Comparison of ENCODE assay signal across 10 cellular contexts in the genomic region with DNA sequence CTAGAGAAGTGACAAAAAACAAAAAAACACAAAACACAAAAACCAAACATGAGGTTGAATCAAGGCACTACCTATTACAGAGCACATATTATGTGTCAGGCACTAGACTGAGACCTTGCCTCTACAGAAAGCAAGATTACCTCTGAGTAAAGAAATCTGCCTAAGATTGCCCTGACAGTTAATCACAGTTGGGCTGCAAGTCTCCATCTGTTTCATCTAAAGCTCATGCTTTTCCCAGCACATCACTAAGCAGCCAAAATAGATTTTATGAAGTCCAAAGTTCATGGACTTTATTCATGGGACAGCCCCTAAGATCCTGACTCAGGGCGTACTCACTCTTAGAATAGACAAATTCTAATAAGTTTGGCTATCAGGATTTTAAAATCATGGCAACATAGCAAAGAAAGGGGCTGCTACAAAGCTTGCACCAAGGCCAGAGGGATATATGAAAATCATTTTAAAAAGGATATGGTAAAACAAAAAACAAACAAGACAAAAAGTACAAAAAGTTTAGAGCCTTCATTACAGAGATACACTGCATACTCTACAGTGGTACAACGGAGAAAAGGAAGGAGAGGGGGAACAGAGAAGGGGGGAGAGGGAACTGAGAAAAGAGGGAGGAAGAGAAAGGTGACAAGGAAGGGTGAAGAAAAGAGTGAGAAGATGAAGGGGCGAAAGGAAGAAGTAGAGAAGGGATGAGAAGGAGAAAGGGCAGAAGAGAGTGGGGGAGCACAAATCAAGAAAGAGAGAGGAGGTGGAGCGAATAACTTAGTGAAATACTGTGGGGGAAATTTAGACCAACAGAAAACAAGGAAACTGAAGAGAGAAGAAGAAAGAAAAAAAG. TPM values are rescaled to one million over a fixed set of nuclear protein-coding genes. Genes with fewer than 3 reads are reported as not detected.
DNase-seq lines count a peak whose midpoint lies in the region; ATAC-seq and TF ChIP-seq lines count a peak whose summit lies in the region.
"Had no signal": no experiment of that assay in that cellular context is flagged by ENCODE, and none has a peak within 500 bp of the region (broad histone marks: within the 10 kb centered on the region; RNA-seq: fewer than 3 reads in every experiment).

No MANE protein-coding gene starts in this region.

- peaks cover 29% of the 10 kb centered on the region for H3K36me3 ChIP-seq in ACC112 (ENCODE audit: insufficient read depth, low read length)
- H3K36me3 ChIP-seq in muscle layer of colon (ENCODE audit: insufficient read depth, low read length), result peaks cover 7% of the 10 kb centered on the region
- peaks cover 0 to 39% (median 0%) of the 10 kb centered on the region in 3 donors for H3K36me3 ChIP-seq in tibial nerve

- no peak overlapping the region for H2AFZ ChIP-seq in ACC112 (ENCODE audit: low read length, unreplicated experiment)

- H3K4me1 Mint-ChIP-seq in MCF 10A (ENCODE audit: insufficient read depth, unreplicated experiment), result peaks cover 13% of the 10 kb centered on the region

- H3K9me3 ChIP-seq in muscle layer of colon (ENCODE audit: low read length) (no peaks in the 10 kb centered on the region), tibial nerve (peaks cover 0 to 13% (median 0%) of the 10 kb centered on the region in 4 donors)

- POLR2A ChIA-PET in MCF 10A (lab: Yijun Ruan, JAX), result interaction anchor here (0.6 to 1.4 kb wide), 3 partner anchors 10 to 15 kb away, joined by 3 to 5 read pairs (median 3); no protein-coding TSS in a partner anchor

- H3K36me3 Mint-ChIP-seq in MCF 10A (ENCODE audit: insufficient read depth, unreplicated experiment), result peaks cover 11% of the 10 kb centered on the region

- H3K4me3 ChIP-seq in ACC112 (ENCODE audit: low read depth, low read length), result no peak overlapping the region
- no peak overlapping the region for H3K4me3 ChIP-seq in muscle layer of colon (ENCODE audit: low read depth in 1 of 2, low read length in 2 of 2)
- no peak overlapping the region for H3K4me3 ChIP-seq in tibial nerve

- no peak for TF ChIP-seq POLR2A in tibial nerve (IDR thresholded peaks at IDR 0.05)

- peak overlapping the region; percentile 10 for H3K27ac Mint-ChIP-seq in MCF 10A (ENCODE audit: low read depth, unreplicated experiment)

- H3K9me3 Mint-ChIP-seq in MCF 10A (ENCODE audit: unreplicated experiment), result peaks cover 8% of the 10 kb centered on the region

- no TSS peak for BruUV-seq in MCF 10A (replicated peaks; lab: Mats Ljungman, UMichigan)

- no peaks in the 10 kb centered on the region for H3K27me3 Mint-ChIP-seq in MCF 10A (ENCODE audit: insufficient read depth, unreplicated experiment)

- TF ChIP-seq CTCF in MCF 10A (IDR thresholded peaks at IDR 0.05; ENCODE audit: unreplicated experiment), result no peak
- TF ChIP-seq CTCF in tibial nerve (IDR thresholded peaks at IDR 0.05), result no peak

- TF ChIP-seq EP300 in tibial nerve (IDR thresholded peaks at IDR 0.05), result no peak

- H3K4me1 ChIP-seq in ACC112 (ENCODE audit: control insufficient read depth, insufficient read depth, low read length, unreplicated experiment) (peaks cover 38% of the 10 kb centered on the region), muscle layer of colon (ENCODE audit: insufficient read depth, low read length) (peaks cover 26% of the 10 kb centered on the region), tibial nerve (peaks cover 0 to 21% (median 6%) of the 10 kb centered on the region in 4 donors)

- H3K27me3 ChIP-seq in ACC112 (ENCODE audit: insufficient read depth, low read length) (no peaks in the 10 kb centered on the region), muscle layer of colon (ENCODE audit: control insufficient read depth in 1 of 2, insufficient read depth in 2 of 2, low read length in 2 of 2) (no peaks in the 10 kb centered on the region), tibial nerve (no peaks in the 10 kb centered on the region)

- intact Hi-C loops in MCF 10A (cut with micrococcal nuclease), result no loop called here

- DNase-seq in HT1080 (ENCODE audit: low read depth) (peak; percentile 10), MCF 10A (ENCODE audit: unreplicated experiment) (peak; percentile 17), tibial nerve (ENCODE audit: low spot score in 2 of 2) (no peak), ureter (ENCODE audit: low spot score) (no peak), NCI-H1092 treated with DMSO at 0.1 percent for 48 hours (lab: John Stamatoyannopoulos, UW) (no peak)
- DNase-seq: NK-92 treated with Interleukin-12 subunit alpha and Interleukin-12 subunit beta, amount 100 ng/mL, for 24 hours; posterior cingulate gyrus had no signal

- no peak overlapping the region for H3K9ac ChIP-seq in muscle layer of colon (ENCODE audit: low read length)

- H3K4me3 Mint-ChIP-seq in MCF 10A (ENCODE audit: unreplicated experiment), result no peak overlapping the region

- WGBS in tibial nerve, 2 donors, result 66 to 67% methylated on average over 4 of the region's 4 CpGs

- CTCF ChIA-PET in MCF 10A (lab: Yijun Ruan, JAX), result interaction anchor here (0.7 to 1.4 kb wide), 3 partner anchors 10 to 257 kb away, joined by 3 to 7 read pairs (median 4); no protein-coding TSS in a partner anchor

- H3K27ac ChIP-seq in ACC112 (ENCODE audit: low read depth, low read length) (peak overlapping the region; percentile 74), muscle layer of colon (ENCODE audit: low read depth, low read length) (peak overlapping the region; percentile 54), tibial nerve (peak overlapping the region in 2 of 4 donors; percentile 42 to 71)

- ATAC-seq in HG02678 (IDR thresholded peaks at IDR 0.05; ENCODE audit: unreplicated experiment), result no peak

- H3K79me2 ChIP-seq in ACC112 (ENCODE audit: control insufficient read depth, insufficient read depth, low read length, unreplicated experiment), result peaks cover 25% of the 10 kb centered on the region

RNA-seq across cellular contexts. Expression of a gene that starts 58.2 kb away (rescaled TPM):
- 7.4 and 8.2 TPM in 2 replicates for total RNA-seq in HT1080 (2014; rRNA removed; shearing (Covaris generic))
- polyA plus RNA-seq in HT1080 (2015; cell fraction: cytosol; rRNA removed), result 3.8 and 6.1 TPM in 2 replicates
- polyA plus RNA-seq in HT1080 (2015; cell fraction: nucleus; rRNA removed), result 27.2 and 29.9 TPM in 2 replicates
- 24.8 and 25.7 TPM in 2 replicates for total RNA-seq in MCF 10A (2022)
- 10 to 100 TPM; 33.9 to 59.0 (median 44.3) TPM for total RNA-seq in tibial nerve
- 54.0 TPM for total RNA-seq in ureter

Comparison
In these comparisons a context has a peak if more than half of its experiments do, and no peak if none do; other contexts are left out.
1. DNase-seq: peak in HT1080 (single experiment) and MCF 10A (single experiment); none in tibial nerve (0 of 2), ureter (single experiment) and NCI-H1092 treated with DMSO at 0.1 percent for 48 hours (single experiment).